Comparison of ENCODE assay signal across 27 cellular contexts in the genomic region with DNA sequence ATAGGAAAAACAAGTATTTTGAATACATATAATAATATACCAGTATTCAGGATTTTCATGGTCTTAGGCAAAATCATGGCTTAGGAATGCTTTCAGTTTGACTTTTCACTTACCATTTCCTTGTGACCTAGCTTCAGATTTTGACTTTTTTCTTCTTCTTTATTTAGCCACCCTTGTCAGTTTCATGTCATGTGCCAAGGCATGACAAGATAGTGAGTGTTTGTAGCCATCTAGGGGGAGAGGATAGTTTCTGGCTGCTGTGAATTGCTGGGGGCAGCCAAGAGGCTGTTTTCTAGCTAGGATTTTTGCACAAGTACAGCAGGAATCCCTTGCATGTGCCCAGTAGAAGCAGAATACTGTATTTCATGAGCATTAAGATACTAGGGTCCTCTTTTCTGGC. TPM values are rescaled to one million over a fixed set of nuclear protein-coding genes. Genes with fewer than 3 reads are reported as not detected.
"Had no signal": no experiment of that assay in that cellular context is flagged by ENCODE, and none has a peak within 500 bp of the region (broad histone marks: within the 10 kb centered on the region; RNA-seq: fewer than 3 reads in every experiment).

No MANE protein-coding gene starts in this region.

- H3K4me3 Mint-ChIP-seq: immature natural killer cell; mesothelial cell of epicardium; naive B cell; natural killer cell; nephron progenitor cell; stimulated activated memory B cell treated with anti-CD40 and anti-IgM and Interleukin-4, amounts not matched to agents 10 μg/mL and 1 μg/mL and 100 μg/mL, for 72 hours; stimulated activated naive CD8-positive, alpha-beta T cell treated with anti-CD3 and anti-CD28 coated beads, Interleukin-15, amount 100 ng/mL, for 72 hours; type B pancreatic cell had no signal

- H3K27ac Mint-ChIP-seq: immature natural killer cell; mesothelial cell of epicardium; naive B cell; natural killer cell; nephron progenitor cell; progenitor cell of endocrine pancreas; stimulated activated memory B cell treated with anti-CD40 and anti-IgM and Interleukin-4, amounts not matched to agents 10 μg/mL and 1 μg/mL and 100 μg/mL, for 72 hours; stimulated activated naive CD8-positive, alpha-beta T cell treated with anti-CD3 and anti-CD28 coated beads, Interleukin-15, amount 100 ng/mL, for 72 hours; type B pancreatic cell had no signal

- H3K4me1 ChIP-seq: left lung, lower lobe of right lung, right lobe of liver, tibial nerve, uterus had no signal

- H3K9me3 ChIP-seq: left lung, lower lobe of right lung, ovary, right atrium auricular region, right lobe of liver, tibial nerve, uterus had no signal

- H3K4me2 ChIP-seq: smooth muscle cell had no signal

- H3K4me1 Mint-ChIP-seq: immature natural killer cell; naive B cell; natural killer cell; stimulated activated memory B cell treated with anti-CD40 and anti-IgM and Interleukin-4, amounts not matched to agents 10 μg/mL and 1 μg/mL and 100 μg/mL, for 72 hours; stimulated activated naive CD8-positive, alpha-beta T cell treated with anti-CD3 and anti-CD28 coated beads, Interleukin-15, amount 100 ng/mL, for 72 hours had no signal

- H3K36me3 Mint-ChIP-seq: immature natural killer cell; mesothelial cell of epicardium; naive B cell; natural killer cell; stimulated activated memory B cell treated with anti-CD40 and anti-IgM and Interleukin-4, amounts not matched to agents 10 μg/mL and 1 μg/mL and 100 μg/mL, for 72 hours; type B pancreatic cell had no signal

- H3K27me3 ChIP-seq: left lung, ovary, right atrium auricular region, right lobe of liver, tibial nerve, uterus had no signal

- H3K36me3 ChIP-seq: left lung, lower lobe of right lung, ovary, right atrium auricular region, right lobe of liver, tibial nerve, uterus had no signal

- ATAC-seq: left lung; lower lobe of right lung; natural killer cell; right lobe of liver; stimulated activated memory B cell treated with anti-CD40 and anti-IgM and Interleukin-4, amounts not matched to agents 10 μg/mL and 1 μg/mL and 100 μg/mL, for 72 hours; stimulated activated naive CD8-positive, alpha-beta T cell treated with anti-CD3 and anti-CD28 coated beads, Interleukin-15, amount 100 ng/mL, for 72 hours had no signal

- H3K4me3 ChIP-seq: left lung, lower lobe of right lung, ovary, right atrium auricular region, right lobe of liver, smooth muscle cell, tibial nerve, uterus had no signal

- DNase-seq: hypothalamus; immature natural killer cell; kidney; left lung; lower lobe of right lung; mammary epithelial cell; mesenchymal stem cell; naive B cell; natural killer cell; nephron progenitor cell; ovary; right lobe of liver; stimulated activated CD4-positive, alpha-beta T cell treated with anti-CD3 and anti-CD28 coated beads, Interleukin-1b, Interleukin-23, amount 100 ng/mL, for 48 hours; stimulated activated CD4-positive, alpha-beta T cell treated with anti-CD3 and anti-CD28 coated beads, Interleukin-2, amount 100 ng/mL, for 48 hours; stimulated activated CD4-positive, alpha-beta T cell treated with anti-CD3 and anti-CD28 coated beads, Interleukin-4, amount 100 ng/mL, for 4 hours; stimulated activated CD8-positive, alpha-beta memory T cell treated with anti-CD3 and anti-CD28 coated beads, Interleukin-4, amount 100 ng/mL, for 48 hours; stimulated activated naive CD4-positive, alpha-beta T cell treated with Interleukin-2 at 50 U/mL for 16 hours; stimulated activated naive CD8-positive, alpha-beta T cell treated with anti-CD3 and anti-CD28 coated beads, Interleukin-15, amount 100 ng/mL, for 72 hours; substantia nigra; uterus had no signal

- H3K27me3 Mint-ChIP-seq: stimulated activated memory B cell treated with anti-CD40 and anti-IgM and Interleukin-4, amounts not matched to agents 10 μg/mL and 1 μg/mL and 100 μg/mL, for 72 hours; stimulated activated naive CD8-positive, alpha-beta T cell treated with anti-CD3 and anti-CD28 coated beads, Interleukin-15, amount 100 ng/mL, for 72 hours had no signal

- H3K27ac ChIP-seq: left lung, lower lobe of right lung, ovary, right lobe of liver, tibial nerve, uterus had no signal

- H3K9me3 Mint-ChIP-seq: mesothelial cell of epicardium; natural killer cell; nephron progenitor cell; stimulated activated naive CD8-positive, alpha-beta T cell treated with anti-CD3 and anti-CD28 coated beads, Interleukin-15, amount 100 ng/mL, for 72 hours; type B pancreatic cell had no signal

RNA-seq across cellular contexts. Expression of a gene that starts 54.8 kb away (rescaled TPM):
- polyA plus RNA-seq: immature natural killer cell had no signal
